In the genomic region with DNA sequence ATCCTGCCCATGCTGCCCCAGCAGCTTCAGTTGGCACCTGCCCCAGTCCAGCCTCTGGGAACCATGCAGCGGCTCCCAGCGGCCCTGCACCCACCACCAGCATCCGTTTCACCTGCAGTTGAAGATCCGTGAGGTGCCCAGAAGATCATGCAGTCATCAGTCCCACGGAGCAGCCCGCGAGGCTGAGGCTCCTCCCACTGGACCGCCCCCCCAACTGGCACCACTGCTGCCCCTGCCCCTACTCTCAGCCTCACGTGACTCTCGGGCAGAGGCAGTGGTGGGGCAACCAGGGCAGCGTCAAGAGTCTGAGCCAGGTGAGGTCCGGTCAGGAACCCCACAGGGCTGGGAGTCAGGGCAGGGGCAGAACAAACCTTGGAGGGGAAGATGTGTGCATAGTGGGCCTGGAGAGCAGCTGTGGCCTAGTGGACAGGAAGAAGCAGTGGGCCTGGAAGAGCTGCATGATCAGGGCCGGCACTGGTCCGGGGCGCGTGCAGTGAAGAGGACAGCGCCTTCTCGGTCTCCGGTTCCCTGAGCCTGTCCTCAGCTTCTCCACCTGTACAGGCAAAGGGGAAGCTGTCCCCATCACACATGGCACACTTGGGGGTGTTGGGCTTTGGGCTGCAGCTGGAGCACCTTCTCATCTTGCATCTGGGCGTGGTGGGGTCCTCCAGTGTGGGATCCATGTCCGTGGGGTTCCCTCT, we compare ENCODE assay signal across 13 cellular contexts. TPM values are rescaled to one million over a fixed set of nuclear protein-coding genes. Genes with fewer than 3 reads are reported as not detected.
"Had no signal": no experiment of that assay in that cellular context is flagged by ENCODE, and none has a peak within 500 bp of the region (broad histone marks: within the 10 kb centered on the region; RNA-seq: fewer than 3 reads in every experiment).

No MANE protein-coding gene starts in this region.

RNA-seq across cellular contexts. Expression of a gene that starts 28.0 kb away (rescaled TPM):
- total RNA-seq: activated B cell treated with CpG ODN at 0.5 μM for 24 hours; activated CD4-positive, alpha-beta T cell treated with anti-CD3 and anti-CD28 coated beads, Interleukin-2, amount 10 ng/mL, durations not matched to agents 24 days and 14 days; activated CD8-positive, alpha-beta memory T cell treated with anti-CD3 and anti-CD28 coated beads for 36 hours; activated CD8-positive, alpha-beta T cell treated with anti-CD3 and anti-CD28 coated beads for 36 hours; activated CD8-positive, alpha-beta T cell treated with anti-CD3 and anti-CD28 coated beads, Interleukin-2, amount 10 ng/mL, durations not matched to agents 7 days and 5 days had no signal

RNA-seq across cellular contexts. Expression of a gene that starts 31.1 kb away (rescaled TPM):
- total RNA-seq: activated B cell treated with CpG ODN at 0.5 μM for 24 hours; activated CD4-positive, alpha-beta memory T cell treated with anti-CD3 and anti-CD28 coated beads for 36 hours; activated CD4-positive, alpha-beta memory T cell treated with anti-CD3 and anti-CD28 coated beads, Interleukin-2, amount 10 ng/mL, durations not matched to agents 7 days and 5 days; activated CD4-positive, alpha-beta T cell treated with anti-CD3 and anti-CD28 coated beads for 36 hours; activated CD4-positive, alpha-beta T cell treated with anti-CD3 and anti-CD28 coated beads, Interleukin-2, amount 10 ng/mL, durations not matched to agents 24 days and 14 days; activated CD4-positive, alpha-beta T cell treated with anti-CD3 and anti-CD28 coated beads, Interleukin-2, amount 10 ng/mL, durations not matched to agents 7 days and 5 days; activated CD8-positive, alpha-beta memory T cell treated with anti-CD3 and anti-CD28 coated beads for 36 hours; activated CD8-positive, alpha-beta memory T cell treated with anti-CD3 and anti-CD28 coated beads, Interleukin-2, amount 10 ng/mL, durations not matched to agents 7 days and 5 days; activated CD8-positive, alpha-beta T cell treated with anti-CD3 and anti-CD28 coated beads for 36 hours; activated CD8-positive, alpha-beta T cell treated with anti-CD3 and anti-CD28 coated beads, Interleukin-2, amount 10 ng/mL, durations not matched to agents 7 days and 5 days; T-helper 1 cell treated with Interleukin-12 subunit alpha and Interleukin-12 subunit beta and Interleukin-4 antibody, amounts not matched to agents 30 ng/mL and 1 ng/mL, for 36 hours; T-helper 17 cell; T-helper 2 cell treated with Interferon-gamma antibody and Interleukin-4, amounts not matched to agents 100 ng/mL and 5 ng/mL, for 36 hours had no signal
